Comparison of ENCODE assay signal across 16 cellular contexts in genomic region chr2:135563793-135564192, GRCh38. TPM values are rescaled to one million over a fixed set of nuclear protein-coding genes. Genes with fewer than 3 reads are reported as not detected.
DNase-seq lines count a peak whose midpoint lies in the region; ATAC-seq and TF ChIP-seq lines count a peak whose summit lies in the region.
"Had no signal": no experiment of that assay in that cellular context is flagged by ENCODE, and none has a peak within 500 bp of the region (broad histone marks: within the 10 kb centered on the region; RNA-seq: fewer than 3 reads in every experiment).

No MANE protein-coding gene starts in this region.

- no peaks in the 10 kb centered on the region for H3K27me3 ChIP-seq in foreskin keratinocyte
- no peaks in the 10 kb centered on the region for H3K27me3 ChIP-seq in tibial artery
- H3K27me3 ChIP-seq: vagina had no signal

- ATAC-seq in activated T-cell treated with anti-CD3 and anti-CD28 coated beads, Interleukin-2, amount 50 U/mL, for 72 hours (replicated peaks in 1 of 2), result peak; percentile 46 to 66
- ATAC-seq in WTC11, result no peak
- peak; percentile 89 for ATAC-seq in foreskin keratinocyte
- ATAC-seq: stimulated activated memory B cell treated with anti-CD40 and anti-IgM and Interleukin-4, amounts not matched to agents 10 μg/mL and 1 μg/mL and 100 μg/mL, for 72 hours had no signal

- H3K27ac ChIP-seq in foreskin keratinocyte (no peak overlapping the region), tibial artery (no peak overlapping the region)
- H3K27ac ChIP-seq: vagina had no signal

- H3K36me3 ChIP-seq in tibial artery, result no peaks in the 10 kb centered on the region
- H3K36me3 ChIP-seq: vagina had no signal

- H3K27ac Mint-ChIP-seq in activated T-cell treated with anti-CD3 and anti-CD28 coated beads, Interleukin-2, amount 50 U/mL, for 72 hours, result no peak overlapping the region
- peak overlapping the region; percentile 28; the same call in 1 of the 2 replicates for H3K27ac Mint-ChIP-seq in WTC11
- H3K27ac Mint-ChIP-seq: activated B cell treated with CpG ODN at 0.5 μM for 24 hours; activated T-helper 1 cell treated with anti-CD3 and anti-CD28 coated beads, Interleukin-12 subunit alpha, Interleukin-12 subunit beta, Interleukin-2, Interleukin-4 antibody, amounts not matched to agents 30 ng/mL and 10 ng/mL and 1 ng/mL, durations not matched to agents 14 hours and 24 hours and 36 hours; nephron; stimulated activated memory B cell treated with anti-CD40 and anti-IgM and Interleukin-4, amounts not matched to agents 10 μg/mL and 1 μg/mL and 100 μg/mL, for 72 hours had no signal

- H3K9me3 ChIP-seq in tibial artery, result no peaks in the 10 kb centered on the region
- H3K9me3 ChIP-seq: vagina had no signal

- POLR2A ChIA-PET in WTC11 (lab: Charles Lee), result no interaction called here

- peaks cover 7% of the 10 kb centered on the region for H3K4me1 ChIP-seq in foreskin keratinocyte
- no peaks in the 10 kb centered on the region for H3K4me1 ChIP-seq in tibial artery
- H3K4me1 ChIP-seq: vagina had no signal

- H3K9me3 Mint-ChIP-seq in activated T-cell treated with anti-CD3 and anti-CD28 coated beads, Interleukin-2, amount 50 U/mL, for 72 hours, result no peaks in the 10 kb centered on the region
- H3K9me3 Mint-ChIP-seq in WTC11, result no peaks in the 10 kb centered on the region
- H3K9me3 Mint-ChIP-seq: activated B cell treated with CpG ODN at 0.5 μM for 24 hours; activated T-helper 1 cell treated with anti-CD3 and anti-CD28 coated beads, Interleukin-12 subunit alpha, Interleukin-12 subunit beta, Interleukin-2, Interleukin-4 antibody, amounts not matched to agents 30 ng/mL and 10 ng/mL and 1 ng/mL, durations not matched to agents 14 hours and 24 hours and 36 hours; nephron; stimulated activated memory B cell treated with anti-CD40 and anti-IgM and Interleukin-4, amounts not matched to agents 10 μg/mL and 1 μg/mL and 100 μg/mL, for 72 hours had no signal

- CTCF ChIA-PET in WTC11 (lab: Charles Lee), result no interaction called here

- H3K36me3 Mint-ChIP-seq in activated T-cell treated with anti-CD3 and anti-CD28 coated beads, Interleukin-2, amount 50 U/mL, for 72 hours (ENCODE audit: insufficient read depth in 2 of 2), result peaks cover 0 to 7% of the 10 kb centered on the region in 2 donors
- 0 out of 2 replicates have a peak, but pooled peaks cover 1% of the 10 kb centered on the region for H3K36me3 Mint-ChIP-seq in WTC11

- H3K4me1 Mint-ChIP-seq in activated T-cell treated with anti-CD3 and anti-CD28 coated beads, Interleukin-2, amount 50 U/mL, for 72 hours (ENCODE audit: low read depth), result peaks cover 14% of the 10 kb centered on the region
- H3K4me1 Mint-ChIP-seq in WTC11, result peaks cover 8% of the 10 kb centered on the region
- H3K4me1 Mint-ChIP-seq: activated B cell treated with CpG ODN at 0.5 μM for 24 hours; nephron; stimulated activated memory B cell treated with anti-CD40 and anti-IgM and Interleukin-4, amounts not matched to agents 10 μg/mL and 1 μg/mL and 100 μg/mL, for 72 hours had no signal

- intact Hi-C loops in tibial artery (cut with DNase I; ENCODE audit: low total_unique reads), result no loop called here

- no peak overlapping the region for H3K4me3 ChIP-seq in tibial artery
- H3K4me3 ChIP-seq: vagina had no signal

- no peaks in the 10 kb centered on the region for H3K27me3 Mint-ChIP-seq in activated T-cell treated with anti-CD3 and anti-CD28 coated beads, Interleukin-2, amount 50 U/mL, for 72 hours (ENCODE audit: low read depth)
- no peaks in the 10 kb centered on the region for H3K27me3 Mint-ChIP-seq in WTC11 (ENCODE audit: low read depth)
- H3K27me3 Mint-ChIP-seq: activated B cell treated with CpG ODN at 0.5 μM for 24 hours; stimulated activated memory B cell treated with anti-CD40 and anti-IgM and Interleukin-4, amounts not matched to agents 10 μg/mL and 1 μg/mL and 100 μg/mL, for 72 hours had no signal

- no peak overlapping the region for H3K4me3 Mint-ChIP-seq in activated T-cell treated with anti-CD3 and anti-CD28 coated beads, Interleukin-2, amount 50 U/mL, for 72 hours
- no peak overlapping the region for H3K4me3 Mint-ChIP-seq in WTC11
- H3K4me3 Mint-ChIP-seq: activated B cell treated with CpG ODN at 0.5 μM for 24 hours; activated T-helper 1 cell treated with anti-CD3 and anti-CD28 coated beads, Interleukin-12 subunit alpha, Interleukin-12 subunit beta, Interleukin-2, Interleukin-4 antibody, amounts not matched to agents 30 ng/mL and 10 ng/mL and 1 ng/mL, durations not matched to agents 14 hours and 24 hours and 36 hours; nephron; stimulated activated memory B cell treated with anti-CD40 and anti-IgM and Interleukin-4, amounts not matched to agents 10 μg/mL and 1 μg/mL and 100 μg/mL, for 72 hours had no signal

- DNase-seq in activated T-cell treated with anti-CD3 and anti-CD28 coated beads, Interleukin-2, amount 50 U/mL, for 72 hours, result peak; percentile 2 to 11
- DNase-seq in activated T-cell treated with anti-CD3 and anti-CD28 coated beads, Interleukin-2, amount 50 U/mL, for 1 hour, result no peak
- DNase-seq in HS-27A (ENCODE audit: low read depth) (peak; percentile 11), WTC11 (ENCODE audit: low spot score) (no peak), foreskin keratinocyte (peak; percentile 18 to 61), OCI-M2 (lab: John Stamatoyannopoulos, UW; ENCODE audit: unreplicated experiment) (no peak), NCI-H1092 treated with DMSO at 0.1 percent for 48 hours (lab: John Stamatoyannopoulos, UW) (no peak), tibial artery (no peak)
- DNase-seq: activated B cell treated with CpG ODN at 0.5 μM for 24 hours, DMS153, NCI-H2081 treated with DMSO at 0.1 percent for 48 hours, retina had no signal

- no peak for TF ChIP-seq CTCF in WTC11 (IDR thresholded peaks at IDR 0.05)
- TF ChIP-seq CTCF in foreskin keratinocyte (conservative IDR thresholded peaks at IDR 0.05), result no peak
- no peak for TF ChIP-seq CTCF in tibial artery (IDR thresholded peaks at IDR 0.05)

TF ChIP-seq in WTC11, 78 proteins besides CTCF, POLR2A, EP300 and RAD21 (continues in another document):
- TF ChIP-seq ZNF138 (CRISPR knock-in tag; conservative IDR thresholded peaks at IDR 0.05) (no peak), KAT7 (CRISPR knock-in tag; IDR thresholded peaks at IDR 0.05; ENCODE audit: borderline replicate concordance) (no peak), NR2C2 (CRISPR knock-in tag; IDR thresholded peaks at IDR 0.05) (no peak), CBFB (CRISPR knock-in tag; IDR thresholded peaks at IDR 0.05; ENCODE audit: low read depth) (no peak), ELF4 (CRISPR knock-in tag; IDR thresholded peaks at IDR 0.05; ENCODE audit: low read depth) (no peak), ZBTB21 (CRISPR knock-in tag; IDR thresholded peaks at IDR 0.05; ENCODE audit: borderline replicate concordance) (no peak), ZNF423 (CRISPR knock-in tag; IDR thresholded peaks at IDR 0.05) (no peak), ZNF219 (CRISPR knock-in tag; IDR thresholded peaks at IDR 0.05; ENCODE audit: borderline replicate concordance) (no peak), JUN (CRISPR knock-in tag; IDR thresholded peaks at IDR 0.05) (no peak), USF1 (CRISPR knock-in tag; IDR thresholded peaks at IDR 0.05) (no peak), MYBL2 (CRISPR knock-in tag; IDR thresholded peaks at IDR 0.05) (no peak), TEAD4 (CRISPR knock-in tag; IDR thresholded peaks at IDR 0.05) (no peak), ZNF512 (CRISPR knock-in tag; IDR thresholded peaks at IDR 0.05; ENCODE audit: borderline replicate concordance) (no peak), E2F5 (CRISPR knock-in tag; IDR thresholded peaks at IDR 0.05) (no peak)

RNA-seq across cellular contexts. Expression of gene R3HDM1, which starts 32.5 kb away (rescaled TPM):
- total RNA-seq in activated T-cell treated with anti-CD3 and anti-CD28 coated beads, Interleukin-2, amount 50 U/mL, for 72 hours, result 10 to 100 TPM; 47.7 to 50.4 TPM
- total RNA-seq in WTC11 (2021) (58.4 to 60.4 TPM (median 59.9 TPM) in 3 replicates), foreskin keratinocyte (31.7 and 38.4 TPM in 2 replicates)
- 14.6 and 18.6 TPM in 2 replicates for polyA plus RNA-seq in foreskin keratinocyte

RNA-seq across cellular contexts. Expression of gene ZRANB3, which starts 32.8 kb away (rescaled TPM):
- 10 to 100 TPM; 15.5 to 17.9 TPM for total RNA-seq in activated T-cell treated with anti-CD3 and anti-CD28 coated beads, Interleukin-2, amount 50 U/mL, for 72 hours
- total RNA-seq in WTC11 (2021), result 15.9 to 19.5 TPM (median 18.9 TPM) in 3 replicates
- total RNA-seq in foreskin keratinocyte, result 6.7 and 8.0 TPM in 2 replicates
- 4.9 and 6.6 TPM in 2 replicates for polyA plus RNA-seq in foreskin keratinocyte

Comparison
In these comparisons a context has a peak if more than half of its experiments do, and no peak if none do; other contexts are left out.
1. DNase-seq: peak in activated T-cell treated with anti-CD3 and anti-CD28 coated beads, Interleukin-2, amount 50 U/mL, for 72 hours (2 of 2), HS-27A (single experiment) and foreskin keratinocyte (2 of 2); none in activated T-cell treated with anti-CD3 and anti-CD28 coated beads, Interleukin-2, amount 50 U/mL, for 1 hour (single experiment), WTC11 (single experiment), OCI-M2 (single experiment), NCI-H1092 treated with DMSO at 0.1 percent for 48 hours (single experiment) and tibial artery (0 of 2).